1 cellular context compared by ENCODE assay signal in genomic region chr22:30040499-30041055, GRCh38.
A peak's percentile ranks its signal among the peaks of the same experiment; 100 is the strongest.
TF ChIP-seq lines count a peak whose summit lies in the region.

No MANE protein-coding gene starts in this region.

TF ChIP-seq in IMR-90, 13 proteins besides CTCF, POLR2A, EP300 and RAD21:
- TF ChIP-seq CEBPB (IDR thresholded peaks at IDR 0.05; ENCODE audit: low read depth, low read length): peak; percentile 49; the same call in 1 of the 2 replicates
- TF ChIP-seq ELK1 (IDR thresholded peaks at IDR 0.05; ENCODE audit: borderline replicate concordance, low read depth, low read length): no peak
